20 cellular contexts compared by ENCODE assay signal in genomic region chr1:150171801-150172200, GRCh38.
"Had no signal": no experiment of that assay in that cellular context is flagged by ENCODE, and none has a peak within 500 bp of the region (broad histone marks: within the 10 kb centered on the region; RNA-seq: fewer than 3 reads in every experiment).

No MANE protein-coding gene starts in this region.

- H3K36me3 ChIP-seq: heart right ventricle, suprapubic skin, thyroid gland, upper lobe of right lung, vagina had no signal

- H3K4me3 ChIP-seq: dorsolateral prefrontal cortex, heart right ventricle, suprapubic skin, thyroid gland, upper lobe of right lung, vagina had no signal

- FAIRE-seq: endometrium, frontal cortex had no signal

- H3K27ac ChIP-seq: dorsolateral prefrontal cortex, heart right ventricle, neutrophil, suprapubic skin, thyroid gland, upper lobe of right lung, vagina had no signal

- H3K9me3 ChIP-seq: heart right ventricle, neutrophil, suprapubic skin, thyroid gland, upper lobe of right lung, vagina had no signal

- ATAC-seq: esophagus mucosa; heart right ventricle; left lobe of liver; naive thymus-derived CD4-positive, alpha-beta T cell; sciatic nerve; stimulated activated naive CD8-positive, alpha-beta T cell treated with anti-CD3 and anti-CD28 coated beads, Interleukin-15, Interleukin-2, amounts not matched to agents 100 U/mL and 50 U/mL, for 24 hours; upper lobe of right lung had no signal

- H3K9me3 Mint-ChIP-seq: naive thymus-derived CD4-positive, alpha-beta T cell; nephron progenitor cell had no signal

- H3K27me3 ChIP-seq: heart right ventricle, neutrophil, suprapubic skin, thyroid gland, upper lobe of right lung, vagina had no signal

- H3K4me1 ChIP-seq: suprapubic skin, thyroid gland, upper lobe of right lung, vagina had no signal

- H3K4me3 Mint-ChIP-seq: naive thymus-derived CD4-positive, alpha-beta T cell; nephron progenitor cell had no signal

- DNase-seq: cortex of kidney; dorsolateral prefrontal cortex; effector CD8-positive, alpha-beta T cell; heart right ventricle; islet precursor cell; mammary epithelial cell; naive thymus-derived CD4-positive, alpha-beta T cell; nephron progenitor cell; stimulated activated CD4-positive, alpha-beta T cell treated with anti-CD3 and anti-CD28 coated beads, Interleukin-12 subunit alpha, Interleukin-12 subunit beta, amount 100 ng/mL, for 4 hours; stimulated activated naive CD8-positive, alpha-beta T cell treated with anti-CD3 and anti-CD28 coated beads, Interleukin-15, Interleukin-2, amounts not matched to agents 100 U/mL and 50 U/mL, for 24 hours; thyroid gland; upper lobe of right lung had no signal

- H3K27ac Mint-ChIP-seq: nephron progenitor cell had no signal

- H3K36me3 Mint-ChIP-seq: naive thymus-derived CD4-positive, alpha-beta T cell had no signal
